ENCODE assay signal across 27 cellular contexts in genomic region chr9:120408680-120409258, GRCh38.
"Had no signal": no experiment of that assay in that cellular context is flagged by ENCODE, and none has a peak within 500 bp of the region (broad histone marks: within the 10 kb centered on the region; RNA-seq: fewer than 3 reads in every experiment).

No MANE protein-coding gene starts in this region.

- DNase-seq: activated CD4-positive, alpha-beta T cell treated with anti-CD3 and anti-CD28 coated beads for 48 hours; activated CD4-positive, alpha-beta T cell treated with anti-CD3 and anti-CD28 coated beads, Interleukin-2, amount 50 U/mL, for 4 hours; activated CD4-positive, CD25-positive, alpha-beta regulatory T cell treated with anti-CD3 and anti-CD28 coated beads, Interleukin-2, amount 50 U/mL, for 72 hours; activated CD8-positive, alpha-beta memory T cell treated with anti-CD3 and anti-CD28 coated beads, Interleukin-2, amount 50 U/mL, for 48 hours; activated CD8-positive, alpha-beta T cell treated with anti-CD3 and anti-CD28 coated beads, Interleukin-2, amount 10 ng/mL, durations not matched to agents 7 days and 5 days; activated T-cell treated with anti-CD3 and anti-CD28 coated beads, Interleukin-2, amount 50 U/mL, for 1 hour; brain microvascular endothelial cell; IMR-90; KG1; NCI-H1048; NCI-H146; NCI-H2029; NCI-H2107; NCI-H2171 treated with DMSO at 0.1 percent for 48 hours; NCI-H345; NCI-H510A; NCI-H526 treated with DMSO at 0.1 percent for 48 hours; NK-92 treated with Interleukin-12 subunit alpha and Interleukin-12 subunit beta, amount 100 ng/mL, for 24 hours; OCI-M1; RPMI8226; SJCRH30 had no signal

- H3K27ac Mint-ChIP-seq: activated CD8-positive, alpha-beta T cell treated with anti-CD3 and anti-CD28 coated beads, Interleukin-2, amount 10 ng/mL, durations not matched to agents 7 days and 5 days; activated naive CD4-positive, alpha-beta T cell treated with anti-CD3 and anti-CD28 coated beads, Interleukin-2, amount 50 U/mL, for 24 hours; T-helper 1 cell treated with Interleukin-12 subunit alpha and Interleukin-12 subunit beta and Interleukin-4 antibody, amounts not matched to agents 30 μg/mL and 1 μg/mL, for 36 hours; WTC11 had no signal

- H3K4me3 ChIP-seq: cardiac muscle cell, SJCRH30 had no signal

- H3K4me1 Mint-ChIP-seq: activated naive CD4-positive, alpha-beta T cell treated with anti-CD3 and anti-CD28 coated beads, Interleukin-2, amount 50 U/mL, for 24 hours had no signal

- H3K4me3 Mint-ChIP-seq: activated CD8-positive, alpha-beta T cell treated with anti-CD3 and anti-CD28 coated beads, Interleukin-2, amount 10 ng/mL, durations not matched to agents 7 days and 5 days; activated naive CD4-positive, alpha-beta T cell treated with anti-CD3 and anti-CD28 coated beads, Interleukin-2, amount 50 U/mL, for 24 hours; T-helper 1 cell treated with Interleukin-12 subunit alpha and Interleukin-12 subunit beta and Interleukin-4 antibody, amounts not matched to agents 30 μg/mL and 1 μg/mL, for 36 hours; WTC11 had no signal

- H3K9me3 ChIP-seq: SJCRH30 had no signal

- H3K4me1 ChIP-seq: SJCRH30 had no signal

- H3K27me3 ChIP-seq: brain microvascular endothelial cell, cardiac muscle cell, SJCRH30 had no signal

- ATAC-seq: activated CD8-positive, alpha-beta T cell treated with anti-CD3 and anti-CD28 coated beads, Interleukin-2, amount 10 ng/mL, durations not matched to agents 7 days and 5 days; Panc1; Right ventricle myocardium inferior; WTC11 had no signal

- H3K27me3 Mint-ChIP-seq: activated naive CD4-positive, alpha-beta T cell treated with anti-CD3 and anti-CD28 coated beads, Interleukin-2, amount 50 U/mL, for 24 hours had no signal

- H3K27ac ChIP-seq: brain microvascular endothelial cell, cardiac muscle cell, SJCRH30 had no signal

- H3K9me3 Mint-ChIP-seq: activated naive CD4-positive, alpha-beta T cell treated with anti-CD3 and anti-CD28 coated beads, Interleukin-2, amount 50 U/mL, for 24 hours; T-helper 1 cell treated with Interleukin-12 subunit alpha and Interleukin-12 subunit beta and Interleukin-4 antibody, amounts not matched to agents 30 μg/mL and 1 μg/mL, for 36 hours; WTC11 had no signal
